ENCODE assay signal across 8 cellular contexts in the genomic region with DNA sequence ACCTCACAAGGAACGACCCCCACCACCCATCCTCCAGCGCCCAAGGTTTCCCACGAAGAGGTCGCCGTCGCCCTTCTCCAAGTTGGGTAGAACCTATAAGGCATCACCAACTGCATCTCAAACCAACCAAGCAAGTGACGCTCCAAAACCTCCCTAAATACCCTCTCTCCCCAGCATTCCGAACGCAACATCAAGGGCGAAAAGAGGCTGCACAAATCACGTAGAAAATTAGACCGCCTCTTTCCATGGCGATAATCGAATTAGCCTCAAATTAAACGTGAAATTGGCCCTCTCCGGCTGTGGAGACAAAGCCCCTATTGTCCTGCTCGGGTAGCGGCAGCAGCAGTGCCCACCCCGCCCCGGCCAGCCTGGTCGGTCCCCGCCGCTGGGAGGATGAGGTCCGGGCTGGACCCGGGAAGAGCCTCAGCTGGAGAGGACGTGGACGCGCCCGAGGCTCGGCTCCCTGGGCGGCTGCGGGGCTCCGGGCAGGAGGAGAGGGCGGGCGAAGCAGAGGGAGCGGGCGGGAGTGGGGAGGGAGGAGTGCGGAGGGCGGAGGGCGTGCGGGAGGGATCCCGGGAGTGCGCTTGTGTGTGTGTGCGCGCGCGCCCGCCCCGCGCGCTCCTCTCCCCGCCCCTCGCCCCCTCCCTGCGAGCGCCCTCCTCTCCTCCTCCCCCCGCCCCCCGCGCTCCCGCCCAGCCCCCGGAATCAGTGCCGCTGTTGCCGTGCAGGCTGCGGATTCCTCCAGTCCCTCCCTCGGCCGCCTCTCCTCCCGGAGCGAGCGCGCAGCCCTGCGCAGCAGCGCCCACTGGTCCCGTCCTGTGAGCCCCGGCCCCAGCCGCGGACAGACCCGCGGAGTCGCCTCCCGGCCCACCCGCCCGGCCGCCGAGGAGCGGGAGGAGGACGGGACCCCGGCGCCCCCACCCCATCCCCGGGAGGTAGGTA. TPM values are rescaled to one million over a fixed set of nuclear protein-coding genes. Genes with fewer than 3 reads are reported as not detected.
A peak's percentile ranks its signal among the peaks of the same experiment; 100 is the strongest.
DNase-seq lines count a peak whose midpoint lies in the region; ATAC-seq and TF ChIP-seq lines count a peak whose summit lies in the region.

Gene SPTBN1, plus strand, starts transcription at position 744 of the 942 bp plus-strand sequence. CDS start 70,092 bp downstream, outside the sequence.

- H3K4me1 ChIP-seq in mesodermal cell (ENCODE audit: control insufficient read depth, insufficient read depth, low read length, poor library complexity, severe bottlenecking), result peaks cover 9% of the 10 kb centered on the region

- no peak for TF ChIP-seq CTCF in epithelial cell of proximal tubule (conservative IDR thresholded peaks at IDR 0.05; ENCODE audit: low read depth, low read length)

- H3K36me3 ChIP-seq in mesodermal cell (ENCODE audit: control insufficient read depth, insufficient read depth, low read length), result no peaks in the 10 kb centered on the region

- peak within 1 kb of the TSS; percentile 79 for H3K4me3 ChIP-seq in epithelial cell of proximal tubule (ENCODE audit: low read depth, low read length)
- H3K4me3 ChIP-seq in mesodermal cell (ENCODE audit: extremely low read depth, insufficient read depth, low read length, poor library complexity, severe bottlenecking), result peak within 1 kb of the TSS; percentile 72

- H3K27ac ChIP-seq in mesodermal cell (ENCODE audit: low read depth, low read length, severe bottlenecking), result peak within 1 kb of the TSS; percentile 84
- H3K27ac ChIP-seq in temporal lobe (ENCODE audit: low read depth, low read length), result peak within 1 kb of the TSS; percentile 98

- peak; percentile 51 for DNase-seq in DMS79 (lab: John Stamatoyannopoulos, UW)
- peak; percentile 85 for DNase-seq in HCEC 1CT
- peak; percentile 49 for DNase-seq in NCI-H2196 treated with DMSO at 0.1 percent for 48 hours (lab: John Stamatoyannopoulos, UW; ENCODE audit: unreplicated experiment)
- DNase-seq in activated CD8-positive, alpha-beta memory T cell treated with anti-CD3 and anti-CD28 coated beads for 24 hours, result peak; percentile 69
- no peak for DNase-seq in epithelial cell of proximal tubule (ENCODE audit: low read depth)

- no peak for ATAC-seq in GM21737 (IDR thresholded peaks at IDR 0.05; ENCODE audit: unreplicated experiment)

- H3K9me3 ChIP-seq in mesodermal cell (ENCODE audit: control insufficient read depth, low read length), result no peaks in the 10 kb centered on the region

- WGBS in mesodermal cell (ENCODE audit: insufficient coverage in 2 of 2), 2 experiments, result 0 to 1% methylated on average over 26 to 43 of the region's 88 CpGs

RNA-seq across cellular contexts. Expression of gene SPTBN1, which starts in this region (rescaled TPM):
- total RNA-seq in epithelial cell of proximal tubule (224 and 265 TPM in 2 replicates), temporal lobe (361 TPM)
- polyA plus RNA-seq in mesodermal cell (2013, experiment 1 of 2), result 152 TPM
- 131 TPM for polyA plus RNA-seq in mesodermal cell (2013, experiment 2 of 2)
